ENCODE assay signal across 7 cellular contexts in the genomic region with DNA sequence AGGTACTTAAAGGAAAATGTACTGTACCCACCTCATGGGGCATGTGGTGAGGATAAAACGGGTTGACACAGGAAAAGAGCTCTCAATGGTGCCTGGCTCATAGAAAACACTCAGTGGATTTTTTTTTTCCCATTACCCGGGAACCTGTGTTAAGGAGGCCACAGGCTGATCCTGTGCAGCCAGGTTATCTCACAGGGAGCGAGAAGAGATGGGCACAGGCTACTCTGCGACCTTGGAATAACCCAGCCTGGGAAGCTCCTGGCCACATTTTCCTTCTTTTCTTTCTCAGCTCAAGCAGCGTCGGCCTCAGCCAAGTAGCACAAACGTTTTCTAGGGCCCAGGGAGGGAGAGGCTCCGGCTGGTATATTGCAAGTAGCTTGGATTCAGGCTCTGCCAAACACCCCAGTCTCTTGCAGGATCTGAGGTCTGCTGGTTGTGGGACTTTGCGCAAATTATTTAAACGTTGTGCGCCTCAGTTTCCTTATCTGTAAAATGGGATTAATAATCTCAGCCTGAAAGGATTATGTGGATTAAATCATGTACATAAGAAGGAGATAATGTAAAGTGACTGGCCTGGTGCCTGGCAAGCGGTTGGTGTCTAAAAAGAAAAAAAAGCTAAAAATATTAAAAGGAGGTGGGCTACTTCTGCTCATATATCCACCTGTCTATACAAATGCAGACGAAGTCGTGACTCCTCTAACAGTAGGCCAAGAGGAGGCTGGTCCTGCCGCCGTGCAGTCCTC. TPM values are rescaled to one million over a fixed set of nuclear protein-coding genes. Genes with fewer than 3 reads are reported as not detected.
A peak's percentile ranks its signal among the peaks of the same experiment; 100 is the strongest.
DNase-seq lines count a peak whose midpoint lies in the region; ATAC-seq and TF ChIP-seq lines count a peak whose summit lies in the region.

No MANE protein-coding gene starts in this region.

- H2BK20ac ChIP-seq in H9 (ENCODE audit: low read depth, low read length, poor library complexity, severe bottlenecking), result no peak overlapping the region

- H3K9me3 ChIP-seq in H9 (ENCODE audit: control insufficient read depth, low read depth, low read length) (no peaks in the 10 kb centered on the region), esophagus muscularis mucosa (no peaks in the 10 kb centered on the region), neutrophil (no peaks in the 10 kb centered on the region)

- no peak overlapping the region for H3K23ac ChIP-seq in H9 (ENCODE audit: insufficient read length, low read depth, low read length)

- no peak for ATAC-seq in GM18873 (IDR thresholded peaks at IDR 0.05; ENCODE audit: low FRiP score, unreplicated experiment)

- no peak overlapping the region for H3K4ac ChIP-seq in H9 (ENCODE audit: low read depth, low read length)

- H3K27me3 Mint-ChIP-seq in H9 (ENCODE audit: low read depth), result no peaks in the 10 kb centered on the region

- intact Hi-C loops in esophagus muscularis mucosa (cut with DNase I), result loop anchor here (5.0 kb wide), 1 partner anchor 153 kb away; a partner anchor contains a TSS

- H3K4me1 Mint-ChIP-seq in H9, result peaks cover 60 to 61% of the 10 kb centered on the region in 2 experiments

- H3K79me2 ChIP-seq in H9 (ENCODE audit: insufficient read depth, low read length), result no peaks in the 10 kb centered on the region

- TF ChIP-seq EP300 in esophagus muscularis mucosa (IDR thresholded peaks at IDR 0.05), result no peak

- no peak overlapping the region for H2BK120ac ChIP-seq in H9 (ENCODE audit: low read depth, low read length, poor library complexity, severe bottlenecking)

- peaks cover under 1 to 5% (median 3%) of the 10 kb centered on the region in 4 donors for H3K36me3 ChIP-seq in esophagus muscularis mucosa
- peaks cover 5% of the 10 kb centered on the region for H3K36me3 ChIP-seq in neutrophil

- H3T11ph ChIP-seq in H9 (ENCODE audit: low read length), result no peak overlapping the region

- no peaks in the 10 kb centered on the region for H4K20me1 ChIP-seq in H9 (ENCODE audit: control insufficient read depth, insufficient read depth, insufficient read length)

- H3K27me3 ChIP-seq in H9 (ENCODE audit: insufficient read depth, low read length) (no peaks in the 10 kb centered on the region), esophagus muscularis mucosa (peaks cover 0 to under 1% (median 0%) of the 10 kb centered on the region in 4 donors), neutrophil (no peaks in the 10 kb centered on the region)

- H2BK12ac ChIP-seq in H9 (ENCODE audit: insufficient read length, low read depth, low read length), result no peak overlapping the region

- H3K27ac Mint-ChIP-seq in H9, result peak overlapping the region in 2 of 3 experiments; percentile 36 to 82; a peak in 4 of 7 replicates

- peak overlapping the region; percentile 71 to 87 for H3K4me3 Mint-ChIP-seq in H9

- peak overlapping the region; percentile 50 for H3K9ac ChIP-seq in H9 (ENCODE audit: extremely low read depth, insufficient read length, low read length)

- H3K4me3 ChIP-seq in esophagus muscularis mucosa (peak overlapping the region; percentile 83 to 100 (median 92)), neutrophil (ENCODE audit: low read depth in 1 of 2, low read length in 1 of 2) (peak overlapping the region; percentile 78 to 90)

- H4K5ac ChIP-seq in H9 (ENCODE audit: insufficient read length, low read depth, low read length), result no peak overlapping the region

- no CpG with 5 or more reads among the region's 16 CpGs for WGBS in H9 (ENCODE audit: extremely low coverage, insufficient read length, low lambda C conversion rate)
- 34% methylated on average over 16 of the region's 16 CpGs for WGBS in esophagus muscularis mucosa

- H3K9me3 Mint-ChIP-seq in H9, result peaks cover 0 to 2% of the 10 kb centered on the region in 2 experiments; a peak in 2 of 5 replicates

- no peak overlapping the region for H2BK15ac ChIP-seq in H9 (ENCODE audit: low read depth, low read length)

- H2BK5ac ChIP-seq in H9 (ENCODE audit: insufficient read length, low read length), result no peak overlapping the region

- H3K4me1 ChIP-seq in H9 (ENCODE audit: insufficient read depth, low read length) (peaks cover 6% of the 10 kb centered on the region; the same call in 1 of the 2 replicates), esophagus muscularis mucosa (peaks cover 46 to 62% (median 49%) of the 10 kb centered on the region in 4 donors), neutrophil (ENCODE audit: control insufficient read depth in 1 of 2, insufficient read depth in 1 of 2, low read depth in 1 of 2, low read length in 1 of 2) (peaks cover 46 to 58% of the 10 kb centered on the region in 2 experiments)

- peaks cover 8% of the 10 kb centered on the region for H3K23me2 ChIP-seq in H9 (ENCODE audit: insufficient read length, low read depth, low read length, poor library complexity, severe bottlenecking)

- H3K56ac ChIP-seq in H9 (ENCODE audit: insufficient read length, low read depth, low read length), result no peak overlapping the region

- peaks cover 2% of the 10 kb centered on the region for H3K79me1 ChIP-seq in H9 (ENCODE audit: insufficient read depth, low read depth, low read length, poor library complexity, severe bottlenecking)

- no peak overlapping the region for H2AK5ac ChIP-seq in H9 (ENCODE audit: insufficient read length, low read length)

- DNase-seq in H9 (peak; percentile 52), SW 1271 (lab: John Stamatoyannopoulos, UW) (peak; percentile 28 to 57), esophagus muscularis mucosa (ENCODE audit: extremely low spot score) (no peak), HuH-7 (ENCODE audit: low spot score) (no peak), NCI-H2196 treated with DMSO at 0.1 percent for 48 hours (lab: John Stamatoyannopoulos, UW; ENCODE audit: unreplicated experiment) (no peak)

- H4K8ac ChIP-seq in H9 (replicated peaks; ENCODE audit: insufficient read length, low read depth, low read length), result no peak overlapping the region

- peak overlapping the region; percentile 77; the same call in 1 of the 2 replicates for H3K14ac ChIP-seq in H9 (ENCODE audit: insufficient read depth, low read length)

- H3K27ac ChIP-seq in H9 (ENCODE audit: insufficient read length, low read depth, low read length), result no peak overlapping the region
- peak overlapping the region; percentile 92 to 96 (median 96) for H3K27ac ChIP-seq in esophagus muscularis mucosa (replicated peaks in 1 of 4)
- peak overlapping the region; percentile 93 for H3K27ac ChIP-seq in neutrophil

- no peak for TF ChIP-seq POLR2A in esophagus muscularis mucosa (IDR thresholded peaks at IDR 0.05; ENCODE audit: low read depth)

- H3K4me2 ChIP-seq in H9 (ENCODE audit: insufficient read depth, insufficient read length, low read length), result peak overlapping the region; percentile 77

- TF ChIP-seq CTCF in H9 (conservative IDR thresholded peaks at IDR 0.05) (no peak), esophagus muscularis mucosa (IDR thresholded peaks at IDR 0.05) (no peak), neutrophil (IDR thresholded peaks at IDR 0.05) (no peak)

- no peak overlapping the region for H3K18ac ChIP-seq in H9 (ENCODE audit: insufficient read length, low read depth, low read length)

- no peaks in the 10 kb centered on the region; a peak in 1 of 7 replicates for H3K36me3 Mint-ChIP-seq in H9 (ENCODE audit: insufficient read depth in 1 of 3, low read depth in 3 of 3)

- H4K91ac ChIP-seq in H9 (ENCODE audit: insufficient read length, low read depth, low read length), result no peak overlapping the region

- no peak overlapping the region for H2AFZ ChIP-seq in H9 (ENCODE audit: low read length)

RNA-seq across cellular contexts. Expression of a gene that starts 2.1 kb away (rescaled TPM):
- total RNA-seq in H9 (2021) (35.1 and 35.7 TPM in 2 replicates), esophagus muscularis mucosa (10 to 100 TPM; 39.0 to 84.0 (median 80.3) TPM)

RNA-seq across cellular contexts. Expression of a gene that starts 13.8 kb away (rescaled TPM):
- total RNA-seq in H9 (2021), result 6.5 and 6.7 TPM in 2 replicates
- 10 to 100 TPM; 26.1 to 41.9 (median 34.0) TPM for total RNA-seq in esophagus muscularis mucosa

RNA-seq across cellular contexts. Expression of a gene that starts 32.6 kb away (rescaled TPM):
- total RNA-seq in H9 (2021) (25.3 and 27.4 TPM in 2 replicates), esophagus muscularis mucosa (10 to 100 TPM; 27.0 to 80.9 (median 31.7) TPM)

Comparison
In these comparisons a context has a peak if more than half of its experiments do, and no peak if none do; other contexts are left out.
1. DNase-seq: peak in H9 (single experiment) and SW 1271 (2 of 2); none in esophagus muscularis mucosa (single experiment), HuH-7 (single experiment) and NCI-H2196 treated with DMSO at 0.1 percent for 48 hours (single experiment).